ENCODE assay signal across 9 cellular contexts in the genomic region with DNA sequence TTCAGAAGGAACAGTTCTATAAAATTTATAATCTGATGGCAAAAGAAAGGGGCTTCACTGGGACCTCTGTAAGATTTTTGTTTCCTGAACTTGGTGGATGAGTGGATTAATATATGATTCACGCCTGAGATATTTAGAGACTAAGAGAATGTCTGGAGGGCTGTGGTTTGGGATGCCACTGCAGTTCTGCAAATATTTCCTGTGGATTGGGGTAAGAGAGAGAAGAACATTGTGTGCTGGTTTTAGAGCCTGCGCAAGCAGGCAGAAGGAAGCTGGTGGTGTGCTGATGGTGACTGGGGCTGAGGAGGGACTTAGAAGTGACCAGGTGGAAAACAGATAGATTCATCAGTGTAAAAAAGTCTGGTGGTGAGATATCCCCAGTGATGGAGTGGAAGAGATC.
DNase-seq lines count a peak whose midpoint lies in the region; ATAC-seq and TF ChIP-seq lines count a peak whose summit lies in the region.
"Had no signal": no experiment of that assay in that cellular context is flagged by ENCODE, and none has a peak within 500 bp of the region (broad histone marks: within the 10 kb centered on the region; RNA-seq: fewer than 3 reads in every experiment).

No MANE protein-coding gene starts in this region.

- no peak overlapping the region for H3K27ac ChIP-seq in tibial nerve
- H3K27ac ChIP-seq in GM23338 (ENCODE audit: low read depth), result no peak overlapping the region

- in situ Hi-C loops in HAP-1 (cut with MboI; ENCODE audit: low sequenced_read_pairs), result no loop called here

- TF ChIP-seq CTCF in tibial nerve (IDR thresholded peaks at IDR 0.05) (no peak), GM23338 (conservative IDR thresholded peaks at IDR 0.05; ENCODE audit: low read depth in 2 of 2) (no peak)

- H4K20me1 ChIP-seq in GM23338 (replicated peaks; ENCODE audit: insufficient read depth), result no peaks in the 10 kb centered on the region

- H3K4me1 Mint-ChIP-seq in GM23338, result no peaks in the 10 kb centered on the region

- H3K9me3 ChIP-seq in adipocyte (ENCODE audit: control insufficient read depth, low read length) (no peaks in the 10 kb centered on the region), tibial nerve (no peaks in the 10 kb centered on the region), HAP-1 (no peaks in the 10 kb centered on the region)

- H3K9me2 ChIP-seq in GM23338 (ENCODE audit: insufficient read depth), result no peaks in the 10 kb centered on the region

- H3K36me3 ChIP-seq in adipocyte (ENCODE audit: control insufficient read depth, insufficient read depth, low read length, severe bottlenecking) (no peaks in the 10 kb centered on the region), tibial nerve (peaks cover 0 to 21% (median 0%) of the 10 kb centered on the region in 3 donors), GM23338 (ENCODE audit: insufficient read depth) (no peaks in the 10 kb centered on the region), HAP-1 (replicated peaks) (no peaks in the 10 kb centered on the region)

- peak; percentile 96 for DNase-seq in HCEC 1CT
- peak; percentile 92 for DNase-seq in adipocyte (ENCODE audit: low read depth)
- peak; percentile 81 for DNase-seq in foreskin melanocyte
- no peak for DNase-seq in tibial nerve (ENCODE audit: low spot score in 2 of 2)
- no peak for DNase-seq in GM23338 (ENCODE audit: low spot score)
- no peak for DNase-seq in HAP-1 (ENCODE audit: low spot score in 2 of 2)
- DNase-seq: activated CD4-positive, alpha-beta T cell treated with anti-CD3 and anti-CD28 coated beads for 48 hours had no signal

- no peak overlapping the region for H3K4me2 ChIP-seq in GM23338

- no peak for TF ChIP-seq POLR2A in tibial nerve (IDR thresholded peaks at IDR 0.05)

- 81 to 87% methylated on average over 2 of the region's 2 CpGs for WGBS in tibial nerve, 2 donors

- no peaks in the 10 kb centered on the region for H3K27me3 Mint-ChIP-seq in GM23338 (ENCODE audit: insufficient read depth, low read depth, poor library complexity)
- H3K27me3 Mint-ChIP-seq: stimulated activated naive CD8-positive, alpha-beta T cell treated with anti-CD3 and anti-CD28 coated beads, Interleukin-15, Interleukin-2, amounts not matched to agents 100 ng/mL and 50 ng/mL, for 24 hours had no signal

- H3K4me3 ChIP-seq in adipocyte (ENCODE audit: low read length), result no peak overlapping the region
- no peak overlapping the region for H3K4me3 ChIP-seq in tibial nerve
- H3K4me3 ChIP-seq in GM23338, result no peak overlapping the region
- no peak overlapping the region for H3K4me3 ChIP-seq in HAP-1

- peak overlapping the region; percentile 82 for H3K9ac ChIP-seq in adipocyte (ENCODE audit: low read length)

- H3K9me3 Mint-ChIP-seq in GM23338, result peaks cover 4% of the 10 kb centered on the region; the same call in 1 of the 3 replicates
- H3K9me3 Mint-ChIP-seq: stimulated activated naive CD8-positive, alpha-beta T cell treated with anti-CD3 and anti-CD28 coated beads, Interleukin-15, Interleukin-2, amounts not matched to agents 100 ng/mL and 50 ng/mL, for 24 hours had no signal

- H2AFZ ChIP-seq in GM23338, result no peak overlapping the region

- H3F3A ChIP-seq in GM23338 (replicated peaks; ENCODE audit: low read depth), result no peaks in the 10 kb centered on the region

- H3K27me3 ChIP-seq in adipocyte (replicated peaks; ENCODE audit: control insufficient read depth, insufficient read depth, low read length) (no peaks in the 10 kb centered on the region), tibial nerve (no peaks in the 10 kb centered on the region), GM23338 (ENCODE audit: insufficient read depth) (no peaks in the 10 kb centered on the region), HAP-1 (ENCODE audit: low read depth) (no peaks in the 10 kb centered on the region)

- no peaks in the 10 kb centered on the region for H3K79me2 ChIP-seq in GM23338 (replicated peaks; ENCODE audit: insufficient read depth)

- peak; percentile 35 to 55 for TF ChIP-seq EP300 in tibial nerve (IDR thresholded peaks at IDR 0.05)

- peaks cover 20% of the 10 kb centered on the region; the same call in 2 of the 3 replicates for H3K36me3 Mint-ChIP-seq in GM23338 (ENCODE audit: low read depth)

- H3K27ac Mint-ChIP-seq in GM23338, result no peak overlapping the region
- H3K27ac Mint-ChIP-seq: stimulated activated naive CD8-positive, alpha-beta T cell treated with anti-CD3 and anti-CD28 coated beads, Interleukin-15, Interleukin-2, amounts not matched to agents 100 ng/mL and 50 ng/mL, for 24 hours had no signal

- H3K4me1 ChIP-seq in adipocyte (ENCODE audit: control insufficient read depth, insufficient read depth, low read length) (peaks cover 21% of the 10 kb centered on the region), tibial nerve (no peaks in the 10 kb centered on the region), GM23338 (ENCODE audit: insufficient read depth) (no peaks in the 10 kb centered on the region), HAP-1 (no peaks in the 10 kb centered on the region)

- ATAC-seq in GM23338 (no peak), GM21447 (IDR thresholded peaks at IDR 0.05; ENCODE audit: unreplicated experiment) (no peak)

- no peak overlapping the region for H3K4me3 Mint-ChIP-seq in GM23338
- H3K4me3 Mint-ChIP-seq: stimulated activated naive CD8-positive, alpha-beta T cell treated with anti-CD3 and anti-CD28 coated beads, Interleukin-15, Interleukin-2, amounts not matched to agents 100 ng/mL and 50 ng/mL, for 24 hours had no signal

TF ChIP-seq in GM23338, 12 proteins besides CTCF, POLR2A, EP300 and RAD21 (continues in another document):
- no peak for TF ChIP-seq JUNB (IDR thresholded peaks at IDR 0.05; ENCODE audit: unreplicated experiment)
- no peak for TF ChIP-seq CREB1 (CRISPR knock-in tag; IDR thresholded peaks at IDR 0.05; ENCODE audit: low read depth)
- TF ChIP-seq NANOG (IDR thresholded peaks at IDR 0.05; ENCODE audit: borderline replicate concordance), result no peak
- TF ChIP-seq, protein P1, sequence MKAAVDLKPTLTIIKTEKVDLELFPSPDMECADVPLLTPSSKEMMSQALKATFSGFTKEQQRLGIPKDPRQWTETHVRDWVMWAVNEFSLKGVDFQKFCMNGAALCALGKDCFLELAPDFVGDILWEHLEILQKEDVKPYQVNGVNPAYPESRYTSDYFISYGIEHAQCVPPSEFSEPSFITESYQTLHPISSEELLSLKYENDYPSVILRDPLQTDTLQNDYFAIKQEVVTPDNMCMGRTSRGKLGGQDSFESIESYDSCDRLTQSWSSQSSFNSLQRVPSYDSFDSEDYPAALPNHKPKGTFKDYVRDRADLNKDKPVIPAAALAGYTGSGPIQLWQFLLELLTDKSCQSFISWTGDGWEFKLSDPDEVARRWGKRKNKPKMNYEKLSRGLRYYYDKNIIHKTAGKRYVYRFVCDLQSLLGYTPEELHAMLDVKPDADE (IDR thresholded peaks at IDR 0.05), result no peak
- no peak for TF ChIP-seq STAT1 (IDR thresholded peaks at IDR 0.05; ENCODE audit: unreplicated experiment)
- no peak for TF ChIP-seq ZNF331 (CRISPR knock-in tag; IDR thresholded peaks at IDR 0.05; ENCODE audit: low read depth)
- TF ChIP-seq, protein P2, sequence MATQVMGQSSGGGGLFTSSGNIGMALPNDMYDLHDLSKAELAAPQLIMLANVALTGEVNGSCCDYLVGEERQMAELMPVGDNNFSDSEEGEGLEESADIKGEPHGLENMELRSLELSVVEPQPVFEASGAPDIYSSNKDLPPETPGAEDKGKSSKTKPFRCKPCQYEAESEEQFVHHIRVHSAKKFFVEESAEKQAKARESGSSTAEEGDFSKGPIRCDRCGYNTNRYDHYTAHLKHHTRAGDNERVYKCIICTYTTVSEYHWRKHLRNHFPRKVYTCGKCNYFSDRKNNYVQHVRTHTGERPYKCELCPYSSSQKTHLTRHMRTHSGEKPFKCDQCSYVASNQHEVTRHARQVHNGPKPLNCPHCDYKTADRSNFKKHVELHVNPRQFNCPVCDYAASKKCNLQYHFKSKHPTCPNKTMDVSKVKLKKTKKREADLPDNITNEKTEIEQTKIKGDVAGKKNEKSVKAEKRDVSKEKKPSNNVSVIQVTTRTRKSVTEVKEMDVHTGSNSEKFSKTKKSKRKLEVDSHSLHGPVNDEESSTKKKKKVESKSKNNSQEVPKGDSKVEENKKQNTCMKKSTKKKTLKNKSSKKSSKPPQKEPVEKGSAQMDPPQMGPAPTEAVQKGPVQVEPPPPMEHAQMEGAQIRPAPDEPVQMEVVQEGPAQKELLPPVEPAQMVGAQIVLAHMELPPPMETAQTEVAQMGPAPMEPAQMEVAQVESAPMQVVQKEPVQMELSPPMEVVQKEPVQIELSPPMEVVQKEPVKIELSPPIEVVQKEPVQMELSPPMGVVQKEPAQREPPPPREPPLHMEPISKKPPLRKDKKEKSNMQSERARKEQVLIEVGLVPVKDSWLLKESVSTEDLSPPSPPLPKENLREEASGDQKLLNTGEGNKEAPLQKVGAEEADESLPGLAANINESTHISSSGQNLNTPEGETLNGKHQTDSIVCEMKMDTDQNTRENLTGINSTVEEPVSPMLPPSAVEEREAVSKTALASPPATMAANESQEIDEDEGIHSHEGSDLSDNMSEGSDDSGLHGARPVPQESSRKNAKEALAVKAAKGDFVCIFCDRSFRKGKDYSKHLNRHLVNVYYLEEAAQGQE (IDR thresholded peaks at IDR 0.05; ENCODE audit: unreplicated experiment), result no peak
- TF ChIP-seq ZNF114 (CRISPR knock-in tag; IDR thresholded peaks at IDR 0.05), result no peak
- TF ChIP-seq EZH2phosphoT487 (IDR thresholded peaks at IDR 0.05; ENCODE audit: unreplicated experiment), result no peak

Comparison
In these comparisons a context has a peak if more than half of its experiments do, and no peak if none do; other contexts are left out.
1. DNase-seq: peak in HCEC 1CT (single experiment), adipocyte (single experiment) and foreskin melanocyte (single experiment); none in tibial nerve (0 of 2), GM23338 (single experiment) and HAP-1 (0 of 2).